In genomic region chr11:67428052-67429001, GRCh38 we compare ENCODE assay signal across 8 cellular contexts. TPM values are rescaled to one million over a fixed set of nuclear protein-coding genes. Genes with fewer than 3 reads are reported as not detected.
A peak's percentile ranks its signal among the peaks of the same experiment; 100 is the strongest.
DNase-seq lines count a peak whose midpoint lies in the region; ATAC-seq, FAIRE-seq and TF ChIP-seq lines count a peak whose summit lies in the region.

Gene RPS6KB2, plus strand, starts transcription at chr11:67428494. Its CDS starts 52 bp downstream, at chr11:67428546.

- H3K9me1 ChIP-seq in endothelial cell of umbilical vein (replicated peaks; ENCODE audit: control insufficient read depth, extremely low read depth, insufficient read depth, low read length), result no peaks in the 10 kb centered on the region

- H4K20me1 ChIP-seq in OCI-LY7 (ENCODE audit: insufficient read depth, low read length) (no peaks in the 10 kb centered on the region), endothelial cell of umbilical vein (replicated peaks; ENCODE audit: control insufficient read depth, extremely low read depth, insufficient read depth, low read length) (no peaks in the 10 kb centered on the region)

- H3K4me1 ChIP-seq in OCI-LY7 (ENCODE audit: insufficient read depth, low read length, poor library complexity, severe bottlenecking) (peaks cover 26% of the 10 kb centered on the region), endothelial cell of umbilical vein (ENCODE audit: control insufficient read depth, extremely low read depth, insufficient read depth, low read length) (no peaks in the 10 kb centered on the region)

- intact Hi-C loops in OCI-LY7 (cut with micrococcal nuclease; ENCODE audit: unreplicated experiment), result no loop called here
- intact Hi-C loops in endothelial cell of umbilical vein (cut with micrococcal nuclease), result loop anchor here (1.0 to 2.0 kb wide), 3 partner anchors 15 to 78 kb away; partner anchors contain the start of genes CORO1B and TMEM134

- H3K27me3 ChIP-seq in endothelial cell of umbilical vein (ENCODE audit: control insufficient read depth in 2 of 2, insufficient read depth in 2 of 2, low read length in 2 of 2), result no peaks in the 10 kb centered on the region

- peak; percentile 76 for ATAC-seq in GM21447 (IDR thresholded peaks at IDR 0.05; ENCODE audit: unreplicated experiment)

- H3K36me3 ChIP-seq in OCI-LY7 (ENCODE audit: insufficient read depth, low read length) (peaks cover 26% of the 10 kb centered on the region), endothelial cell of umbilical vein (ENCODE audit: control insufficient read depth in 2 of 2, extremely low read depth in 1 of 2, insufficient read depth in 2 of 2, low read length in 2 of 2) (peaks cover 0 to 16% of the 10 kb centered on the region in 2 experiments)

- BruUV-seq in OCI-LY7 (replicated peaks; lab: Mats Ljungman, UMichigan) (no TSS peak), endothelial cell of umbilical vein (replicated peaks; lab: Mats Ljungman, UMichigan) (TSS peak; percentile 50)

- POLR2A ChIA-PET in OCI-LY7 (lab: Charles Lee), result interaction anchor here (1.0 to 1.2 kb wide), 3 partner anchors 9 to 25 kb away, joined by 3 read pairs; partner anchors contain the start of gene PTPRCAP
- POLR2A ChIA-PET in endothelial cell of umbilical vein (lab: Charles Lee), result no interaction called here

- H3K27ac ChIP-seq in OCI-LY7 (ENCODE audit: low read depth, low read length, poor library complexity, severe bottlenecking), result peak within 1 kb of the TSS; percentile 46
- peak within 1 kb of the TSS; percentile 38 for H3K27ac ChIP-seq in endothelial cell of umbilical vein (ENCODE audit: insufficient read depth, low read depth, low read length)

- H3K9me3 ChIP-seq in OCI-LY7 (ENCODE audit: low read length), result no peaks in the 10 kb centered on the region
- H3K9me3 ChIP-seq in endothelial cell of umbilical vein (replicated peaks; ENCODE audit: control insufficient read depth, insufficient read depth, low read length), result no peaks in the 10 kb centered on the region

- peak within 1 kb of the TSS; percentile 82 for H3K4me3 ChIP-seq in OCI-LY7 (ENCODE audit: low read depth, low read length, poor library complexity, severe bottlenecking)
- peak within 1 kb of the TSS; percentile 46 to 91 (median 75) for H3K4me3 ChIP-seq in endothelial cell of umbilical vein (replicated peaks in 1 of 3; ENCODE audit: insufficient read depth in 1 of 3, low read depth in 1 of 3, low read length in 3 of 3)

- CTCF ChIA-PET in OCI-LY7 (lab: Charles Lee; ENCODE audit: unreplicated experiment) (no interaction called here), endothelial cell of umbilical vein (lab: Charles Lee) (interaction anchor here (1.8 kb wide), 1 partner anchor 27 kb away, joined by 8 read pairs; the partner anchor contains the start of gene PPP1CA)

- FAIRE-seq in endothelial cell of umbilical vein (lab: Jason Lieb, UNC), result peak; percentile 94

- H3K79me2 ChIP-seq in OCI-LY7 (ENCODE audit: insufficient read depth, low read depth, low read length), result peaks cover 16% of the 10 kb centered on the region; the same call in 1 of the 2 replicates
- peaks cover 10% of the 10 kb centered on the region for H3K79me2 ChIP-seq in endothelial cell of umbilical vein (ENCODE audit: control insufficient read depth, insufficient read depth, low read length)

- H3K4me2 ChIP-seq in OCI-LY7 (ENCODE audit: low read length), result peak within 1 kb of the TSS; percentile 78
- H3K4me2 ChIP-seq in endothelial cell of umbilical vein (ENCODE audit: insufficient read depth, low read length), result peak within 1 kb of the TSS; percentile 49

- peak; percentile 96 for TF ChIP-seq POLR2A in endothelial cell of umbilical vein (IDR thresholded peaks at IDR 0.05; ENCODE audit: low read depth, low read length)

- DNase-seq in Caki2 (ENCODE audit: low read depth) (peak; percentile 92), HuH-7.5 (ENCODE audit: low spot score) (peak; percentile 100), OCI-LY7 (ENCODE audit: low spot score) (peak; percentile 99), activated T-cell treated with anti-CD3 and anti-CD28 coated beads for 1 hour (ENCODE audit: low read depth) (peak; percentile 99), endothelial cell of umbilical vein (ENCODE audit: low read depth, low spot score) (peak; percentile 98), midbrain (lab: John Stamatoyannopoulos, UW) (peak; percentile 97)
- peak; percentile 97 to 100 for DNase-seq in stimulated activated CD8-positive, alpha-beta memory T cell treated with anti-CD3 and anti-CD28 coated beads, Interleukin-2, amount 100 ng/mL, for 1 hour (ENCODE audit: low read depth in 2 of 2)

- no peaks in the 10 kb centered on the region for H3K9me2 ChIP-seq in OCI-LY7 (ENCODE audit: insufficient read depth, low read length)

- H3K9ac ChIP-seq in endothelial cell of umbilical vein (replicated peaks; ENCODE audit: extremely low read depth, insufficient read depth, low read length), result peak within 1 kb of the TSS; percentile 66

- in situ Hi-C loops in Caki2 (cut with HindIII; ENCODE audit: low pct_unique_long_range_greater_than_20kb, low sequenced_read_pairs), result no loop called here

- TF ChIP-seq CTCF in OCI-LY7 (conservative IDR thresholded peaks at IDR 0.05; ENCODE audit: low read length) (no peak), endothelial cell of umbilical vein (IDR thresholded peaks at IDR 0.05; ENCODE audit: extremely low read depth in 1 of 2, insufficient read depth in 1 of 2, low read depth in 1 of 2, low read length in 2 of 2) (no peak)

- H2AFZ ChIP-seq in OCI-LY7 (ENCODE audit: low read length), result peak within 1 kb of the TSS; percentile 85
- peak within 1 kb of the TSS; percentile 70 for H2AFZ ChIP-seq in endothelial cell of umbilical vein (ENCODE audit: low read depth, low read length)

- dilution Hi-C loops in endothelial cell of umbilical vein (cut with MboI; ENCODE audit: extremely low pct_ligation_motif_present, low sequenced_read_pairs), result no loop called here

TF ChIP-seq in endothelial cell of umbilical vein, 7 proteins besides CTCF, POLR2A, EP300 and RAD21:
- TF ChIP-seq POLR2AphosphoS5 (IDR thresholded peaks at IDR 0.05; ENCODE audit: insufficient read depth, low read depth, low read length) (peak; percentile 98), MAX (IDR thresholded peaks at IDR 0.05; ENCODE audit: insufficient read depth, insufficient read length) (no peak)

RNA-seq across cellular contexts. Expression of gene RPS6KB2, which starts in this region (rescaled TPM):
- 42.9 and 46.6 TPM in 2 replicates for total RNA-seq in Caki2 (2014; rRNA removed; shearing (Covaris generic); ENCODE audit: low replicate concordance)
- total RNA-seq in OCI-LY7 (2014; rRNA removed; shearing (Covaris generic)), result 51.1 and 69.4 TPM in 2 replicates
- total RNA-seq in OCI-LY7 (2022), result 48.3 and 54.9 TPM in 2 replicates
- 47.8 and 53.8 TPM in 2 replicates for total RNA-seq in endothelial cell of umbilical vein
- 60.0 and 70.0 TPM in 2 replicates for polyA plus RNA-seq in endothelial cell of umbilical vein
- polyA plus RNA-seq in endothelial cell of umbilical vein (2011; cell fraction: cytosol; rRNA removed), result 52.4 and 60.7 TPM in 2 replicates
- polyA plus RNA-seq in endothelial cell of umbilical vein (2011; cell fraction: nucleus; rRNA removed), result 91.2 and 103 TPM in 2 replicates
- polyA plus RNA-seq in endothelial cell of umbilical vein (2012), result 37.7 and 41.2 TPM in 2 replicates
- polyA minus RNA-seq in endothelial cell of umbilical vein, result 43.2 and 44.7 TPM in 2 replicates
- 47.2 TPM for polyA minus RNA-seq in endothelial cell of umbilical vein (2011; cell fraction: cytosol; rRNA and poly(A)+ RNA removed)
- polyA minus RNA-seq in endothelial cell of umbilical vein (2011; cell fraction: nucleus; rRNA and poly(A)+ RNA removed), result 20.7 and 23.7 TPM in 2 replicates

Comparison
In these comparisons a context has a peak if more than half of its experiments do, and no peak if none do; other contexts are left out.
1. Peak in every context shown above with its lines: DNase-seq, ATAC-seq, H3K4me3 ChIP-seq and H3K27ac ChIP-seq.